In the genomic region with DNA sequence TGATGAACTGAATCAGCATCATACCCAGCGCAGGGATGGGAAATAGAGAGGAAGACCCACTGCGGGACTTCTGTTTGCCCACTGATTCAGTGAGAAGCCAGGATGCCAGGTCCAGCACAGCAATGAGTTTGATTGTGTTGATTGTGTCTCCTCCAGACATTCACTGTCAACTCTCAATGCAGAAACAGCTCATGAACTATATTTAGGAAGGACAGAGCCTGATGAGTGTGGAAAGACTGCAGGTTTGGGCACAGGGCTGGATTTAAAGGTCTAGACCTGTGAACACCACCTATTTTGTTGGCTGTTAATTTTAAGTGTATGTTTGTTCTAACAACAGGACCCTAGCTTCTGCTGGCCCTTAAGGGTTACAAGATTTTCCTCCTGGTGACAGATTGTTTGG, we compare ENCODE assay signal across 1 cellular context.
TF ChIP-seq lines count a peak whose summit lies in the region.

No MANE protein-coding gene starts in this region.

TF ChIP-seq in GM23338, 12 proteins besides CTCF, POLR2A, EP300 and RAD21 (continued from another document):
- TF ChIP-seq, protein P1, sequence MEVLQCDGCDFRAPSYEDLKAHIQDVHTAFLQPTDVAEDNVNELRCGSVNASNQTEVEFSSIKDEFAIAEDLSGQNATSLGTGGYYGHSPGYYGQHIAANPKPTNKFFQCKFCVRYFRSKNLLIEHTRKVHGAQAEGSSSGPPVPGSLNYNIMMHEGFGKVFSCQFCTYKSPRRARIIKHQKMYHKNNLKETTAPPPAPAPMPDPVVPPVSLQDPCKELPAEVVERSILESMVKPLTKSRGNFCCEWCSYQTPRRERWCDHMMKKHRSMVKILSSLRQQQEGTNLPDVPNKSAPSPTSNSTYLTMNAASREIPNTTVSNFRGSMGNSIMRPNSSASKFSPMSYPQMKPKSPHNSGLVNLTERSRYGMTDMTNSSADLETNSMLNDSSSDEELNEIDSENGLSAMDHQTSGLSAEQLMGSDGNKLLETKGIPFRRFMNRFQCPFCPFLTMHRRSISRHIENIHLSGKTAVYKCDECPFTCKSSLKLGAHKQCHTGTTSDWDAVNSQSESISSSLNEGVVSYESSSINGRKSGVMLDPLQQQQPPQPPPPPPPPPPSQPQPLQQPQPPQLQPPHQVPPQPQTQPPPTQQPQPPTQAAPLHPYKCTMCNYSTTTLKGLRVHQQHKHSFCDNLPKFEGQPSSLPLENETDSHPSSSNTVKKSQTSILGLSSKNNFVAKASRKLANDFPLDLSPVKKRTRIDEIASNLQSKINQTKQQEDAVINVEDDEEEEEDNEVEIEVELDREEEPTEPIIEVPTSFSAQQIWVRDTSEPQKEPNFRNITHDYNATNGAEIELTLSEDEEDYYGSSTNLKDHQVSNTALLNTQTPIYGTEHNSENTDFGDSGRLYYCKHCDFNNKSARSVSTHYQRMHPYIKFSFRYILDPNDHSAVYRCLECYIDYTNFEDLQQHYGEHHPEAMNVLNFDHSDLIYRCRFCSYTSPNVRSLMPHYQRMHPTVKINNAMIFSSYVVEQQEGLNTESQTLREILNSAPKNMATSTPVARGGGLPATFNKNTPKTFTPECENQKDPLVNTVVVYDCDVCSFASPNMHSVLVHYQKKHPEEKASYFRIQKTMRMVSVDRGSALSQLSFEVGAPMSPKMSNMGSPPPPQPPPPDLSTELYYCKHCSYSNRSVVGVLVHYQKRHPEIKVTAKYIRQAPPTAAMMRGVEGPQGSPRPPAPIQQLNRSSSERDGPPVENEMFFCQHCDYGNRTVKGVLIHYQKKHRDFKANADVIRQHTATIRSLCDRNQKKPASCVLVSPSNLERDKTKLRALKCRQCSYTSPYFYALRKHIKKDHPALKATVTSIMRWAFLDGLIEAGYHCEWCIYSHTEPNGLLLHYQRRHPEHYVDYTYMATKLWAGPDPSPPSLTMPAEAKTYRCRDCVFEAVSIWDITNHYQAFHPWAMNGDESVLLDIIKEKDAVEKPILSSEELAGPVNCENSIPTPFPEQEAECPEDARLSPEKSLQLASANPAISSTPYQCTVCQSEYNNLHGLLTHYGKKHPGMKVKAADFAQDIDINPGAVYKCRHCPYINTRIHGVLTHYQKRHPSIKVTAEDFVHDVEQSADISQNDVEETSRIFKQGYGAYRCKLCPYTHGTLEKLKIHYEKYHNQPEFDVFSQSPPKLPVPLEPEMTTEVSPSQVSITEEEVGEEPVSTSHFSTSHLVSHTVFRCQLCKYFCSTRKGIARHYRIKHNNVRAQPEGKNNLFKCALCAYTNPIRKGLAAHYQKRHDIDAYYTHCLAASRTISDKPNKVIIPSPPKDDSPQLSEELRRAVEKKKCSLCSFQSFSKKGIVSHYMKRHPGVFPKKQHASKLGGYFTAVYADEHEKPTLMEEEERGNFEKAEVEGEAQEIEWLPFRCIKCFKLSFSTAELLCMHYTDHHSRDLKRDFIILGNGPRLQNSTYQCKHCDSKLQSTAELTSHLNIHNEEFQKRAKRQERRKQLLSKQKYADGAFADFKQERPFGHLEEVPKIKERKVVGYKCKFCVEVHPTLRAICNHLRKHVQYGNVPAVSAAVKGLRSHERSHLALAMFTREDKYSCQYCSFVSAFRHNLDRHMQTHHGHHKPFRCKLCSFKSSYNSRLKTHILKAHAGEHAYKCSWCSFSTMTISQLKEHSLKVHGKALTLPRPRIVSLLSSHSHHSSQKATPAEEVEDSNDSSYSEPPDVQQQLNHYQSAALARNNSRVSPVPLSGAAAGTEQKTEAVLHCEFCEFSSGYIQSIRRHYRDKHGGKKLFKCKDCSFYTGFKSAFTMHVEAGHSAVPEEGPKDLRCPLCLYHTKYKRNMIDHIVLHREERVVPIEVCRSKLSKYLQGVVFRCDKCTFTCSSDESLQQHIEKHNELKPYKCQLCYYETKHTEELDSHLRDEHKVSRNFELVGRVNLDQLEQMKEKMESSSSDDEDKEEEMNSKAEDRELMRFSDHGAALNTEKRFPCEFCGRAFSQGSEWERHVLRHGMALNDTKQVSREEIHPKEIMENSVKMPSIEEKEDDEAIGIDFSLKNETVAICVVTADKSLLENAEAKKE (CRISPR knock-in tag; IDR thresholded peaks at IDR 0.05), result no peak
